17 cellular contexts compared by ENCODE assay signal in genomic region chr16:13560151-13560550, GRCh38.
A peak's percentile ranks its signal among the peaks of the same experiment; 100 is the strongest.
DNase-seq lines count a peak whose midpoint lies in the region; ATAC-seq, FAIRE-seq and TF ChIP-seq lines count a peak whose summit lies in the region.
"Had no signal": no experiment of that assay in that cellular context is flagged by ENCODE, and none has a peak within 500 bp of the region (broad histone marks: within the 10 kb centered on the region; RNA-seq: fewer than 3 reads in every experiment).

No MANE protein-coding gene starts in this region.

- H3K27me3 ChIP-seq in H1 (replicated peaks in 1 of 4; ENCODE audit: control insufficient read depth in 3 of 4, extremely low read depth in 1 of 4, insufficient read depth in 3 of 4, low read length in 3 of 4) (no peaks in the 10 kb centered on the region), testis (no peaks in the 10 kb centered on the region)

- no peak overlapping the region for H4K91ac ChIP-seq in H1 (replicated peaks; ENCODE audit: insufficient read length, low read length)

- H3K79me2 ChIP-seq in H1 (ENCODE audit: control insufficient read depth in 1 of 2, insufficient read depth in 2 of 2, low read length in 2 of 2), result no peaks in the 10 kb centered on the region

- H3K9ac ChIP-seq in H1 (replicated peaks in 1 of 4; ENCODE audit: extremely low read depth in 1 of 4, low read depth in 3 of 4, low read length in 3 of 4), result no peak overlapping the region
- H3K9ac ChIP-seq: BLaER1 treated with 17β-estradiol and CSF1 and Interleukin-3, amounts not matched to agents 10 nM and 100 nM had no signal

- DNase-seq in NCI-H2171 treated with DMSO at 0.1 percent for 48 hours (lab: John Stamatoyannopoulos, UW) (peak; percentile 16), NCI-H2171 (lab: John Stamatoyannopoulos, UW) (no peak), NAMALWA (ENCODE audit: low spot score) (peak; percentile 57), H1 (ENCODE audit: low read depth in 1 of 2, low spot score in 2 of 2) (no peak), testis (peak; percentile 74), CD1c-positive myeloid dendritic cell (ENCODE audit: extremely low spot score) (no peak)
- DNase-seq: ACHN; CD4-positive, alpha-beta T cell; DMS79; HCEC 1CT; HFFc6 had no signal

- no peaks in the 10 kb centered on the region for H3K23me2 ChIP-seq in H1 (ENCODE audit: low read depth, low read length)

- H2BK120ac ChIP-seq in H1 (replicated peaks; ENCODE audit: low read depth, low read length), result no peak overlapping the region

- no peaks in the 10 kb centered on the region for H4K20me1 ChIP-seq in H1 (replicated peaks in 1 of 2; ENCODE audit: control insufficient read depth in 1 of 2, insufficient read depth in 2 of 2, low read length in 2 of 2)
- H4K20me1 ChIP-seq: BLaER1 treated with 17β-estradiol and CSF1 and Interleukin-3, amounts not matched to agents 10 nM and 100 nM had no signal

- no peak for TF ChIP-seq RAD21 in H1 (IDR thresholded peaks at IDR 0.05 in 1 of 2, conservative IDR thresholded peaks at IDR 0.05 in 1 of 2; ENCODE audit: low read depth in 2 of 2, low read length in 2 of 2)

- no peak for TF ChIP-seq EP300 in H1 (IDR thresholded peaks at IDR 0.05; ENCODE audit: borderline replicate concordance in 1 of 2, low read depth in 2 of 2, low read length in 2 of 2)

- TF ChIP-seq CTCF in H1 (IDR thresholded peaks at IDR 0.05; ENCODE audit: control extremely low read depth in 1 of 3, insufficient read depth in 1 of 3, low read depth in 1 of 3, low read length in 3 of 3) (no peak), testis (IDR thresholded peaks at IDR 0.05) (no peak)

- no peak overlapping the region for H3K4ac ChIP-seq in H1 (replicated peaks; ENCODE audit: insufficient read length, low read depth, low read length)

- CTCF ChIA-PET in H1 (lab: Charles Lee; ENCODE audit: partially characterized antibody), result interaction anchor here (0.6 to 1.8 kb wide), 2 partner anchors 8 to 207 kb away, joined by 3 to 8 read pairs; no protein-coding TSS in a partner anchor

- 92% methylated on average over 5 of the region's 5 CpGs; no CpG with 5 or more reads in 1 of the 2 experiments for WGBS in H1 (ENCODE audit: extremely low coverage in 1 of 2, insufficient coverage in 1 of 2, insufficient read length in 1 of 2, insufficient replicate concordance in 2 of 2, low coverage in 1 of 2, low lambda C conversion rate in 2 of 2, missing lambda C conversion rate in 1 of 2), 2 experiments
- WGBS in testis, 2 donors, result 61 to 77% methylated on average over 5 of the region's 5 CpGs

- no peak overlapping the region for H4K8ac ChIP-seq in H1 (ENCODE audit: extremely low read depth, insufficient read depth, low read length)

- POLR2A ChIA-PET in H1 (lab: Charles Lee; ENCODE audit: partially characterized antibody), result no interaction called here

- no peak overlapping the region for H2BK12ac ChIP-seq in H1 (ENCODE audit: low read depth, low read length)

- no peak overlapping the region for H2BK15ac ChIP-seq in H1 (ENCODE audit: low read length)

- H2AFZ ChIP-seq in H1 (ENCODE audit: low read length), result no peak overlapping the region

- TF ChIP-seq POLR2A in H1 (IDR thresholded peaks at IDR 0.05; ENCODE audit: control extremely low read depth in 1 of 2, low read depth in 2 of 2, low read length in 2 of 2) (no peak), testis (IDR thresholded peaks at IDR 0.05) (no peak)

- no peak overlapping the region for H2BK5ac ChIP-seq in H1 (ENCODE audit: low read depth, low read length)

- no peak overlapping the region for H3K18ac ChIP-seq in H1 (ENCODE audit: extremely low read depth, low read length)

- no peaks in the 10 kb centered on the region for H3K36me3 ChIP-seq in H1 (ENCODE audit: control insufficient read depth in 2 of 4, insufficient read depth in 4 of 4, low read length in 3 of 4)
- H3K36me3 ChIP-seq in testis (ENCODE audit: low read depth, missing control alignments), result no peaks in the 10 kb centered on the region
- H3K36me3 ChIP-seq: BLaER1 treated with 17β-estradiol and CSF1 and Interleukin-3, amounts not matched to agents 10 nM and 100 nM had no signal

- ATAC-seq in SK-N-SH treated with all-trans-retinoic acid at 6 μM for 48 hours (no peak), HG02885 (IDR thresholded peaks at IDR 0.05; ENCODE audit: poor library complexity, unreplicated experiment) (no peak)

- H2BK20ac ChIP-seq in H1 (ENCODE audit: low read length), result no peak overlapping the region

- H3K4me2 ChIP-seq in H1 (ENCODE audit: insufficient read depth in 1 of 2, low read depth in 2 of 2, low read length in 2 of 2), result no peak overlapping the region
- H3K4me2 ChIP-seq: BLaER1 treated with 17β-estradiol and CSF1 and Interleukin-3, amounts not matched to agents 10 nM and 100 nM had no signal

- H3K4me1 ChIP-seq in H1 (replicated peaks in 1 of 4; ENCODE audit: control insufficient read depth in 3 of 4, insufficient read depth in 4 of 4, low read length in 3 of 4) (peaks cover 0 to 7% (median 4%) of the 10 kb centered on the region in 4 experiments; a peak in 5 of 7 replicates), testis (no peaks in the 10 kb centered on the region)

- no peak overlapping the region for H3K56ac ChIP-seq in H1 (replicated peaks; ENCODE audit: insufficient read length, low read depth, low read length)

- H3K79me1 ChIP-seq in H1 (ENCODE audit: low read depth, low read length), result no peaks in the 10 kb centered on the region

- H3K9me3 ChIP-seq in H1 (ENCODE audit: insufficient read depth in 2 of 2, low read depth in 1 of 2, low read length in 1 of 2) (no peaks in the 10 kb centered on the region), testis (no peaks in the 10 kb centered on the region)
- H3K9me3 ChIP-seq: BLaER1 treated with 17β-estradiol and CSF1 and Interleukin-3, amounts not matched to agents 10 nM and 100 nM had no signal

- no peak overlapping the region for H3K14ac ChIP-seq in H1 (ENCODE audit: insufficient read length)

- no peak overlapping the region for H2AK5ac ChIP-seq in H1 (ENCODE audit: low read depth, low read length)

- no peak overlapping the region for H4K5ac ChIP-seq in H1 (ENCODE audit: insufficient read length, low read depth, low read length)

- intact Hi-C loops in testis (cut with DNase I; ENCODE audit: low total_unique reads), result no loop called here

- FAIRE-seq in H1 (lab: Jason Lieb, UNC), result no peak
- FAIRE-seq: GM12892, GM19239 had no signal

- H3K4me3 ChIP-seq in H1 (ENCODE audit: extremely low read depth in 1 of 4, insufficient read depth in 2 of 4, low read depth in 3 of 4, low read length in 4 of 4) (no peak overlapping the region), testis (no peak overlapping the region)
- H3K4me3 ChIP-seq: BLaER1 treated with 17β-estradiol and CSF1 and Interleukin-3, amounts not matched to agents 10 nM and 100 nM had no signal

- no peak overlapping the region for H3K27ac ChIP-seq in H1 (ENCODE audit: low read depth, low read length)
- no peak overlapping the region for H3K27ac ChIP-seq in testis
- H3K27ac ChIP-seq: 22Rv1; BLaER1 treated with 17β-estradiol and CSF1 and Interleukin-3, amounts not matched to agents 10 nM and 100 nM had no signal

- no peak overlapping the region for H3K23ac ChIP-seq in H1 (ENCODE audit: insufficient read length)

TF ChIP-seq in H1, 55 proteins besides CTCF, POLR2A, EP300 and RAD21:
- TF ChIP-seq GTF2F1 (IDR thresholded peaks at IDR 0.05; ENCODE audit: borderline replicate concordance, low read depth, low read length) (no peak), BRCA1 (IDR thresholded peaks at IDR 0.05; ENCODE audit: low read depth, low read length) (no peak), USF2 (IDR thresholded peaks at IDR 0.05; ENCODE audit: low read length) (peak; percentile 13; the same call in 1 of the 2 replicates)

TF ChIP-seq in SK-N-SH treated with all-trans-retinoic acid at 6 μM for 48 hours, 23 proteins besides CTCF, POLR2A, EP300 and RAD21:
- TF ChIP-seq BACH2 (CRISPR knock-in tag; IDR thresholded peaks at IDR 0.05; ENCODE audit: borderline replicate concordance) (no peak), SNAI2 (CRISPR knock-in tag; IDR thresholded peaks at IDR 0.05) (no peak), ISL1 (CRISPR knock-in tag; IDR thresholded peaks at IDR 0.05) (no peak), POU6F1 (CRISPR knock-in tag; IDR thresholded peaks at IDR 0.05; ENCODE audit: borderline replicate concordance, low read depth) (no peak), TCF4 (CRISPR knock-in tag; IDR thresholded peaks at IDR 0.05; ENCODE audit: borderline replicate concordance) (no peak)
TF ChIP-seq in SK-N-SH treated with all-trans-retinoic acid at 6 μM for 48 hours: peak in this region for 0.

Comparison
In these comparisons a context has a peak if more than half of its experiments do, and no peak if none do; other contexts are left out.
1. DNase-seq: peak in NCI-H2171 treated with DMSO at 0.1 percent for 48 hours (single experiment), NAMALWA (single experiment) and testis (single experiment); none in NCI-H2171 (single experiment), H1 (0 of 2) and CD1c-positive myeloid dendritic cell (single experiment).